ENCODE assay signal across 1 cellular context in the genomic region with DNA sequence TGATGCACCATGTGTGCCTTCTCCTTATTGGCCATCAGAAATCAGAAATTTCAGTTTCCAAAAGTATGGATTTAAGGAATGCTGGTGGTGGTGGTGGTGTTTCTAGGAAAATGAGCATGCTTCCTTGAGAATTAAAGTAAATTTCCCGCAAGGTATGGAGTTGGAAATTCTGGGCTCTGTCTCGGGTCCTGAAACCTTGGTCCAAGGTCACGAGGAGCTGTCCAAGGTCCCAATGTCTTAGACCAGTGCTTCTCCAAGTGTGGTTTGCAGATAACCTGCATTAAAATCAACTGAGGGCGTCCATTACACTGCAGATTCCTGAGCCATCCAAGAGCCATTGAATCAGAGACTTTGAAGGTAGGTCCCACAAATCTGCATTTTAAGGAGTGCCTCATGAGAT.
TF ChIP-seq lines count a peak whose summit lies in the region.

No MANE protein-coding gene starts in this region.

TF ChIP-seq in K562, 482 proteins besides CTCF, POLR2A, EP300 and RAD21 (continued from another document and continues in another):
- TF ChIP-seq, protein P1, sequence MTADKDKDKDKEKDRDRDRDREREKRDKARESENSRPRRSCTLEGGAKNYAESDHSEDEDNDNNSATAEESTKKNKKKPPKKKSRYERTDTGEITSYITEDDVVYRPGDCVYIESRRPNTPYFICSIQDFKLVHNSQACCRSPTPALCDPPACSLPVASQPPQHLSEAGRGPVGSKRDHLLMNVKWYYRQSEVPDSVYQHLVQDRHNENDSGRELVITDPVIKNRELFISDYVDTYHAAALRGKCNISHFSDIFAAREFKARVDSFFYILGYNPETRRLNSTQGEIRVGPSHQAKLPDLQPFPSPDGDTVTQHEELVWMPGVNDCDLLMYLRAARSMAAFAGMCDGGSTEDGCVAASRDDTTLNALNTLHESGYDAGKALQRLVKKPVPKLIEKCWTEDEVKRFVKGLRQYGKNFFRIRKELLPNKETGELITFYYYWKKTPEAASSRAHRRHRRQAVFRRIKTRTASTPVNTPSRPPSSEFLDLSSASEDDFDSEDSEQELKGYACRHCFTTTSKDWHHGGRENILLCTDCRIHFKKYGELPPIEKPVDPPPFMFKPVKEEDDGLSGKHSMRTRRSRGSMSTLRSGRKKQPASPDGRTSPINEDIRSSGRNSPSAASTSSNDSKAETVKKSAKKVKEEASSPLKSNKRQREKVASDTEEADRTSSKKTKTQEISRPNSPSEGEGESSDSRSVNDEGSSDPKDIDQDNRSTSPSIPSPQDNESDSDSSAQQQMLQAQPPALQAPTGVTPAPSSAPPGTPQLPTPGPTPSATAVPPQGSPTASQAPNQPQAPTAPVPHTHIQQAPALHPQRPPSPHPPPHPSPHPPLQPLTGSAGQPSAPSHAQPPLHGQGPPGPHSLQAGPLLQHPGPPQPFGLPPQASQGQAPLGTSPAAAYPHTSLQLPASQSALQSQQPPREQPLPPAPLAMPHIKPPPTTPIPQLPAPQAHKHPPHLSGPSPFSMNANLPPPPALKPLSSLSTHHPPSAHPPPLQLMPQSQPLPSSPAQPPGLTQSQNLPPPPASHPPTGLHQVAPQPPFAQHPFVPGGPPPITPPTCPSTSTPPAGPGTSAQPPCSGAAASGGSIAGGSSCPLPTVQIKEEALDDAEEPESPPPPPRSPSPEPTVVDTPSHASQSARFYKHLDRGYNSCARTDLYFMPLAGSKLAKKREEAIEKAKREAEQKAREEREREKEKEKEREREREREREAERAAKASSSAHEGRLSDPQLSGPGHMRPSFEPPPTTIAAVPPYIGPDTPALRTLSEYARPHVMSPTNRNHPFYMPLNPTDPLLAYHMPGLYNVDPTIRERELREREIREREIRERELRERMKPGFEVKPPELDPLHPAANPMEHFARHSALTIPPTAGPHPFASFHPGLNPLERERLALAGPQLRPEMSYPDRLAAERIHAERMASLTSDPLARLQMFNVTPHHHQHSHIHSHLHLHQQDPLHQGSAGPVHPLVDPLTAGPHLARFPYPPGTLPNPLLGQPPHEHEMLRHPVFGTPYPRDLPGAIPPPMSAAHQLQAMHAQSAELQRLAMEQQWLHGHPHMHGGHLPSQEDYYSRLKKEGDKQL (CRISPR knock-in tag; IDR thresholded peaks at IDR 0.05; ENCODE audit: borderline replicate concordance) = no peak
- no peak for TF ChIP-seq IRF2 (CRISPR knock-in tag; IDR thresholded peaks at IDR 0.05)
- TF ChIP-seq ZNF586 (CRISPR knock-in tag; conservative IDR thresholded peaks at IDR 0.05) = no peak
- TF ChIP-seq ZNF436 (CRISPR knock-in tag; IDR thresholded peaks at IDR 0.05) = no peak
- no peak for TF ChIP-seq SMARCE1 (IDR thresholded peaks at IDR 0.05)
- TF ChIP-seq MAFG (tag; conservative IDR thresholded peaks at IDR 0.05) = no peak
- TF ChIP-seq SP2 (IDR thresholded peaks at IDR 0.05; ENCODE audit: extremely low read depth, low read depth, low read length, poor library complexity, severe bottlenecking) = no peak
- no peak for TF ChIP-seq BHLHE40 (IDR thresholded peaks at IDR 0.05; ENCODE audit: low read length)
- no peak for TF ChIP-seq PYGO2 (tag; IDR thresholded peaks at IDR 0.05)
- no peak for TF ChIP-seq THRAP3 (IDR thresholded peaks at IDR 0.05; ENCODE audit: borderline replicate concordance)
- TF ChIP-seq, protein P2, sequence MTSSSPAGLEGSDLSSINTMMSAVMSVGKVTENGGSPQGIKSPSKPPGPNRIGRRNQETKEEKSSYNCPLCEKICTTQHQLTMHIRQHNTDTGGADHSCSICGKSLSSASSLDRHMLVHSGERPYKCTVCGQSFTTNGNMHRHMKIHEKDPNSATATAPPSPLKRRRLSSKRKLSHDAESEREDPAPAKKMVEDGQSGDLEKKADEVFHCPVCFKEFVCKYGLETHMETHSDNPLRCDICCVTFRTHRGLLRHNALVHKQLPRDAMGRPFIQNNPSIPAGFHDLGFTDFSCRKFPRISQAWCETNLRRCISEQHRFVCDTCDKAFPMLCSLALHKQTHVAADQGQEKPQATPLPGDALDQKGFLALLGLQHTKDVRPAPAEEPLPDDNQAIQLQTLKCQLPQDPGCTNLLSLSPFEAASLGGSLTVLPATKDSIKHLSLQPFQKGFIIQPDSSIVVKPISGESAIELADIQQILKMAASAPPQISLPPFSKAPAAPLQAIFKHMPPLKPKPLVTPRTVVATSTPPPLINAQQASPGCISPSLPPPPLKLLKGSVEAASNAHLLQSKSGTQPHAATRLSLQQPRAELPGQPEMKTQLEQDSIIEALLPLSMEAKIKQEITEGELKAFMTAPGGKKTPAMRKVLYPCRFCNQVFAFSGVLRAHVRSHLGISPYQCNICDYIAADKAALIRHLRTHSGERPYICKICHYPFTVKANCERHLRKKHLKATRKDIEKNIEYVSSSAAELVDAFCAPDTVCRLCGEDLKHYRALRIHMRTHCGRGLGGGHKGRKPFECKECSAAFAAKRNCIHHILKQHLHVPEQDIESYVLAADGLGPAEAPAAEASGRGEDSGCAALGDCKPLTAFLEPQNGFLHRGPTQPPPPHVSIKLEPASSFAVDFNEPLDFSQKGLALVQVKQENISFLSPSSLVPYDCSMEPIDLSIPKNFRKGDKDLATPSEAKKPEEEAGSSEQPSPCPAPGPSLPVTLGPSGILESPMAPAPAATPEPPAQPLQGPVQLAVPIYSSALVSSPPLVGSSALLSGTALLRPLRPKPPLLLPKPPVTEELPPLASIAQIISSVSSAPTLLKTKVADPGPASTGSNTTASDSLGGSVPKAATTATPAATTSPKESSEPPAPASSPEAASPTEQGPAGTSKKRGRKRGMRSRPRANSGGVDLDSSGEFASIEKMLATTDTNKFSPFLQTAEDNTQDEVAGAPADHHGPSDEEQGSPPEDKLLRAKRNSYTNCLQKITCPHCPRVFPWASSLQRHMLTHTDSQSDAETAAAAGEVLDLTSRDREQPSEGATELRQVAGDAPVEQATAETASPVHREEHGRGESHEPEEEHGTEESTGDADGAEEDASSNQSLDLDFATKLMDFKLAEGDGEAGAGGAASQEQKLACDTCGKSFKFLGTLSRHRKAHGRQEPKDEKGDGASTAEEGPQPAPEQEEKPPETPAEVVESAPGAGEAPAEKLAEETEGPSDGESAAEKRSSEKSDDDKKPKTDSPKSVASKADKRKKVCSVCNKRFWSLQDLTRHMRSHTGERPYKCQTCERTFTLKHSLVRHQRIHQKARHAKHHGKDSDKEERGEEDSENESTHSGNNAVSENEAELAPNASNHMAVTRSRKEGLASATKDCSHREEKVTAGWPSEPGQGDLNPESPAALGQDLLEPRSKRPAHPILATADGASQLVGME (CRISPR knock-in tag; IDR thresholded peaks at IDR 0.05) = no peak
- TF ChIP-seq LCOR (CRISPR knock-in tag; IDR thresholded peaks at IDR 0.05) = peak; percentile 73; the same call in 1 of the 2 replicates
- TF ChIP-seq ZNF274 (IDR thresholded peaks at IDR 0.05; ENCODE audit: borderline replicate concordance, low read depth, low read length) = no peak
- TF ChIP-seq FUS (optimal IDR thresholded peaks at IDR 0.05; ENCODE audit: low read depth, low read length) = no peak
- TF ChIP-seq ESRRB (CRISPR knock-in tag; IDR thresholded peaks at IDR 0.05; ENCODE audit: borderline replicate concordance) = no peak
- no peak for TF ChIP-seq SRSF9 (IDR thresholded peaks at IDR 0.05; ENCODE audit: borderline replicate concordance, low read depth, low read length)
- TF ChIP-seq ILK (tag; IDR thresholded peaks at IDR 0.05; ENCODE audit: borderline replicate concordance, low read depth) = no peak
- TF ChIP-seq TAF7 (tag; IDR thresholded peaks at IDR 0.05) = no peak
- TF ChIP-seq NR3C1 (CRISPR knock-in tag; IDR thresholded peaks at IDR 0.05) = peak; percentile 91
- TF ChIP-seq CEBPB (tag; IDR thresholded peaks at IDR 0.05) = no peak
- TF ChIP-seq ZNF785 (CRISPR knock-in tag; IDR thresholded peaks at IDR 0.05) = no peak
- TF ChIP-seq PRPF4 (IDR thresholded peaks at IDR 0.05; ENCODE audit: insufficient read depth, low read depth, low read length, poor library complexity, severe bottlenecking) = no peak
- no peak for TF ChIP-seq LARP7 (IDR thresholded peaks at IDR 0.05)
- no peak for TF ChIP-seq SUPT5H (IDR thresholded peaks at IDR 0.05)
- TF ChIP-seq, protein P3, sequence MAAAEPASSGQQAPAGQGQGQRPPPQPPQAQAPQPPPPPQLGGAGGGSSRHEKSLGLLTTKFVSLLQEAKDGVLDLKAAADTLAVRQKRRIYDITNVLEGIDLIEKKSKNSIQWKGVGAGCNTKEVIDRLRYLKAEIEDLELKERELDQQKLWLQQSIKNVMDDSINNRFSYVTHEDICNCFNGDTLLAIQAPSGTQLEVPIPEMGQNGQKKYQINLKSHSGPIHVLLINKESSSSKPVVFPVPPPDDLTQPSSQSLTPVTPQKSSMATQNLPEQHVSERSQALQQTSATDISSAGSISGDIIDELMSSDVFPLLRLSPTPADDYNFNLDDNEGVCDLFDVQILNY (CRISPR knock-in tag; IDR thresholded peaks at IDR 0.05) = peak; percentile 76; the same call in 1 of the 2 replicates
- no peak for TF ChIP-seq CTBP1 (IDR thresholded peaks at IDR 0.05; ENCODE audit: borderline replicate concordance)
- no peak for TF ChIP-seq CREB1 (IDR thresholded peaks at IDR 0.05)
- no peak for TF ChIP-seq CREB1 (CRISPR knock-in tag; IDR thresholded peaks at IDR 0.05)
- TF ChIP-seq DNMT1 (IDR thresholded peaks at IDR 0.05) = no peak
- no peak for TF ChIP-seq ZBED1 (IDR thresholded peaks at IDR 0.05)
- TF ChIP-seq CBX1 (IDR thresholded peaks at IDR 0.05; ENCODE audit: low read depth) = no peak
- no peak for TF ChIP-seq ZBTB17 (CRISPR knock-in tag; IDR thresholded peaks at IDR 0.05)
- TF ChIP-seq FOXP1 (CRISPR knock-in tag; IDR thresholded peaks at IDR 0.05) = peak; percentile 71; the same call in 1 of the 2 replicates
- TF ChIP-seq FOXM1 (IDR thresholded peaks at IDR 0.05; ENCODE audit: low read depth) = no peak
- no peak for TF ChIP-seq FOXM1 (CRISPR knock-in tag; IDR thresholded peaks at IDR 0.05; ENCODE audit: low read depth)
- no peak for TF ChIP-seq NONO (IDR thresholded peaks at IDR 0.05; ENCODE audit: low read depth in 2 of 2, low read length in 1 of 2)
- TF ChIP-seq, protein P4, sequence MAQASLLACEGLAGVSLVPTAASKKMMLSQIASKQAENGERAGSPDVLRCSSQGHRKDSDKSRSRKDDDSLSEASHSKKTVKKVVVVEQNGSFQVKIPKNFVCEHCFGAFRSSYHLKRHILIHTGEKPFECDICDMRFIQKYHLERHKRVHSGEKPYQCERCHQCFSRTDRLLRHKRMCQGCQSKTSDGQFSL (CRISPR knock-in tag; IDR thresholded peaks at IDR 0.05) = no peak
- TF ChIP-seq, protein P4 (tag; IDR thresholded peaks at IDR 0.05) = no peak
- TF ChIP-seq BRD9 (IDR thresholded peaks at IDR 0.05; ENCODE audit: low read depth, partially characterized antibody) = no peak
- TF ChIP-seq, protein P5, sequence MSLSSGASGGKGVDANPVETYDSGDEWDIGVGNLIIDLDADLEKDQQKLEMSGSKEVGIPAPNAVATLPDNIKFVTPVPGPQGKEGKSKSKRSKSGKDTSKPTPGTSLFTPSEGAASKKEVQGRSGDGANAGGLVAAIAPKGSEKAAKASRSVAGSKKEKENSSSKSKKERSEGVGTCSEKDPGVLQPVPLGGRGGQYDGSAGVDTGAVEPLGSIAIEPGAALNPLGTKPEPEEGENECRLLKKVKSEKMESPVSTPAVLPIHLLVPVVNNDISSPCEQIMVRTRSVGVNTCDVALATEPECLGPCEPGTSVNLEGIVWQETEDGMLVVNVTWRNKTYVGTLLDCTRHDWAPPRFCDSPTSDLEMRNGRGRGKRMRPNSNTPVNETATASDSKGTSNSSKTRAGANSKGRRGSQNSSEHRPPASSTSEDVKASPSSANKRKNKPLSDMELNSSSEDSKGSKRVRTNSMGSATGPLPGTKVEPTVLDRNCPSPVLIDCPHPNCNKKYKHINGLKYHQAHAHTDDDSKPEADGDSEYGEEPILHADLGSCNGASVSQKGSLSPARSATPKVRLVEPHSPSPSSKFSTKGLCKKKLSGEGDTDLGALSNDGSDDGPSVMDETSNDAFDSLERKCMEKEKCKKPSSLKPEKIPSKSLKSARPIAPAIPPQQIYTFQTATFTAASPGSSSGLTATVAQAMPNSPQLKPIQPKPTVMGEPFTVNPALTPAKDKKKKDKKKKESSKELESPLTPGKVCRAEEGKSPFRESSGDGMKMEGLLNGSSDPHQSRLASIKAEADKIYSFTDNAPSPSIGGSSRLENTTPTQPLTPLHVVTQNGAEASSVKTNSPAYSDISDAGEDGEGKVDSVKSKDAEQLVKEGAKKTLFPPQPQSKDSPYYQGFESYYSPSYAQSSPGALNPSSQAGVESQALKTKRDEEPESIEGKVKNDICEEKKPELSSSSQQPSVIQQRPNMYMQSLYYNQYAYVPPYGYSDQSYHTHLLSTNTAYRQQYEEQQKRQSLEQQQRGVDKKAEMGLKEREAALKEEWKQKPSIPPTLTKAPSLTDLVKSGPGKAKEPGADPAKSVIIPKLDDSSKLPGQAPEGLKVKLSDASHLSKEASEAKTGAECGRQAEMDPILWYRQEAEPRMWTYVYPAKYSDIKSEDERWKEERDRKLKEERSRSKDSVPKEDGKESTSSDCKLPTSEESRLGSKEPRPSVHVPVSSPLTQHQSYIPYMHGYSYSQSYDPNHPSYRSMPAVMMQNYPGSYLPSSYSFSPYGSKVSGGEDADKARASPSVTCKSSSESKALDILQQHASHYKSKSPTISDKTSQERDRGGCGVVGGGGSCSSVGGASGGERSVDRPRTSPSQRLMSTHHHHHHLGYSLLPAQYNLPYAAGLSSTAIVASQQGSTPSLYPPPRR (CRISPR knock-in tag; IDR thresholded peaks at IDR 0.05; ENCODE audit: borderline replicate concordance) = 0 out of 2 replicates have a peak, but pooled peaks have one; percentile 53
- no peak for TF ChIP-seq CBX3 (IDR thresholded peaks at IDR 0.05; ENCODE audit: borderline replicate concordance in 1 of 2, low read length in 2 of 2)
- TF ChIP-seq KLF16 (IDR thresholded peaks at IDR 0.05) = no peak
- TF ChIP-seq CBFB (CRISPR knock-in tag; IDR thresholded peaks at IDR 0.05) = no peak
- TF ChIP-seq ELF4 (CRISPR knock-in tag; IDR thresholded peaks at IDR 0.05) = no peak
- TF ChIP-seq ERF (CRISPR knock-in tag; IDR thresholded peaks at IDR 0.05) = no peak
- TF ChIP-seq SIN3A (IDR thresholded peaks at IDR 0.05; ENCODE audit: borderline replicate concordance in 2 of 2, control insufficient read depth in 1 of 2, low read depth in 2 of 2, low read length in 2 of 2) = peak in 1 of 2 experiments; percentile 62; a peak in 1 of 4 replicates
- TF ChIP-seq SOX6 (IDR thresholded peaks at IDR 0.05) = no peak
- no peak for TF ChIP-seq NFATC3 (IDR thresholded peaks at IDR 0.05)
- TF ChIP-seq ZNF561 (CRISPR knock-in tag; conservative IDR thresholded peaks at IDR 0.05) = no peak
- no peak for TF ChIP-seq L3MBTL2 (IDR thresholded peaks at IDR 0.05)
- TF ChIP-seq HDAC6 (IDR thresholded peaks at IDR 0.05; ENCODE audit: low read depth, low read length) = no peak
- TF ChIP-seq ETS2 (tag; IDR thresholded peaks at IDR 0.05; ENCODE audit: borderline replicate concordance, poor library complexity, severe bottlenecking) = no peak
- TF ChIP-seq TCF7L2 (IDR thresholded peaks at IDR 0.05; ENCODE audit: low read depth, low read length) = no peak
- no peak for TF ChIP-seq CREBBP (IDR thresholded peaks at IDR 0.05; ENCODE audit: low read depth, low read length)
- TF ChIP-seq SMARCB1 (IDR thresholded peaks at IDR 0.05; ENCODE audit: insufficient read length, low read depth) = no peak
- peak; percentile 58 for TF ChIP-seq CXXC5 (CRISPR knock-in tag; IDR thresholded peaks at IDR 0.05)
- TF ChIP-seq TBP (optimal IDR thresholded peaks at IDR 0.05; ENCODE audit: low read depth, low read length) = no peak
- no peak for TF ChIP-seq ZNF444 (CRISPR knock-in tag; IDR thresholded peaks at IDR 0.05)
- TF ChIP-seq MCM2 (IDR thresholded peaks at IDR 0.05; ENCODE audit: low read depth) = no peak
- TF ChIP-seq NCOA1 (IDR thresholded peaks at IDR 0.05; ENCODE audit: low read depth) = peak; percentile 97
